ENCODE assay signal across 25 cellular contexts in the genomic region with DNA sequence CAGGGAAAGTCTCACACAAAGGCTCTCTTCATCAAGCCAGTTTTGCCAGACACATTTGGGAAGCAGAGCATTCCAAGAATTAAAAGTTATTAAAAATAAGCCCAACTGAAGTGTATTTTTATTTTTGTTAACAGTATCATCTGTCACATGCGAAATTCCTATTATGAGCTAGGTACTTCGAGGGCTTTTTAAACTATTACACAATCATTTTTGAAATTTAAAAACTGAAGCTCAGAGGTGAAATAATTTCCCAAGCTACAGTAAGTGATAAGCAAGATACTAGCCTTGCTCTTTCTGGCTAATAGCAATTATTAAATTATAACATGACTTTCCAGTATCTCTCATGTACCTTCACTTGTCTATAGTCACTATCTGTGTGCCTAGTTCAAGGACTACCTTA. TPM values are rescaled to one million over a fixed set of nuclear protein-coding genes. Genes with fewer than 3 reads are reported as not detected.
DNase-seq lines count a peak whose midpoint lies in the region; ATAC-seq, FAIRE-seq and TF ChIP-seq lines count a peak whose summit lies in the region.
"Had no signal": no experiment of that assay in that cellular context is flagged by ENCODE, and none has a peak within 500 bp of the region (broad histone marks: within the 10 kb centered on the region; RNA-seq: fewer than 3 reads in every experiment).

No MANE protein-coding gene starts in this region.

- H3K9ac ChIP-seq in IMR-90 (ENCODE audit: low read depth, low read length) (no peak overlapping the region), K562 (ENCODE audit: insufficient read depth in 1 of 2, low read depth in 2 of 2, low read length in 2 of 2) (no peak overlapping the region)
- H3K9ac ChIP-seq: GM23248 had no signal

- H3K56ac ChIP-seq in IMR-90 (ENCODE audit: extremely low read depth, insufficient read depth, low read length), result no peak overlapping the region; the same call in 1 of the 2 replicates

- no peak overlapping the region for H3K18ac ChIP-seq in IMR-90 (ENCODE audit: low read depth, low read length)

- TF ChIP-seq RAD21 in IMR-90 (IDR thresholded peaks at IDR 0.05; ENCODE audit: low read length) (no peak), K562 (CRISPR knock-in tag; conservative IDR thresholded peaks at IDR 0.05 in 1 of 2, IDR thresholded peaks at IDR 0.05 in 1 of 2) (no peak)

- H3K4me2 ChIP-seq in IMR-90 (ENCODE audit: low read depth, low read length) (no peak overlapping the region), K562 (ENCODE audit: insufficient read depth, low read length) (no peak overlapping the region)

- H3K27ac ChIP-seq in IMR-90 (ENCODE audit: insufficient read depth, low read length), result no peak overlapping the region
- no peak overlapping the region for H3K27ac ChIP-seq in K562 (ENCODE audit: extremely low read depth, low read depth, low read length)
- H3K27ac ChIP-seq in gastrocnemius medialis, result peak overlapping the region; percentile 44 to 74 (median 66)
- no peak overlapping the region for H3K27ac ChIP-seq in stomach
- H3K27ac ChIP-seq: GM23248, SJSA1 had no signal

- no peak overlapping the region for H2AK9ac ChIP-seq in IMR-90 (replicated peaks; ENCODE audit: low read depth, low read length, poor library complexity)

- dilution Hi-C loops in IMR-90 (cut with HindIII; ENCODE audit: low sequenced_read_pairs, unreplicated experiment), result no loop called here

- TF ChIP-seq POLR2A in IMR-90 (IDR thresholded peaks at IDR 0.05; ENCODE audit: low read depth, low read length) (no peak), K562 (conservative IDR thresholded peaks at IDR 0.05) (no peak), gastrocnemius medialis (IDR thresholded peaks at IDR 0.05) (no peak), stomach (IDR thresholded peaks at IDR 0.05) (no peak)

- H4K5ac ChIP-seq in IMR-90 (ENCODE audit: low read depth, low read length), result no peak overlapping the region

- H2BK15ac ChIP-seq in IMR-90 (ENCODE audit: low read depth, low read length), result no peak overlapping the region

- H3K4me3 ChIP-seq in IMR-90 (ENCODE audit: insufficient read depth, low read depth, low read length) (no peak overlapping the region), K562 (no peak overlapping the region), gastrocnemius medialis (no peak overlapping the region), stomach (no peak overlapping the region)
- H3K4me3 ChIP-seq: GM23248, SJSA1 had no signal

- H3K9me3 ChIP-seq in IMR-90 (ENCODE audit: control insufficient read depth, insufficient read depth, low read length), result no peaks in the 10 kb centered on the region
- no peaks in the 10 kb centered on the region for H3K9me3 ChIP-seq in K562 (replicated peaks; ENCODE audit: control insufficient read depth, insufficient read depth, low read depth, low read length)
- H3K9me3 ChIP-seq in gastrocnemius medialis, result no peaks in the 10 kb centered on the region
- no peaks in the 10 kb centered on the region for H3K9me3 ChIP-seq in stomach
- H3K9me3 ChIP-seq: SJSA1 had no signal

- intact Hi-C loops in IMR-90 (cut with micrococcal nuclease), result no loop called here
- intact Hi-C loops in K562 (cut with micrococcal nuclease), result no loop called here
- intact Hi-C loops in gastrocnemius medialis (cut with DNase I; ENCODE audit: low total_unique reads), result no loop called here
- intact Hi-C loops in stomach (cut with DNase I; ENCODE audit: low total_unique reads), result no loop called here

- peaks cover 3% of the 10 kb centered on the region; the same call in 1 of the 3 replicates for H3K79me2 ChIP-seq in K562 (ENCODE audit: control insufficient read depth, insufficient read depth, low read length)

- H3K23ac ChIP-seq in IMR-90 (ENCODE audit: low read depth, low read length), result no peak overlapping the region

- H3K9me1 ChIP-seq in IMR-90 (ENCODE audit: insufficient read depth, low read length), result peaks cover 4% of the 10 kb centered on the region; the same call in 1 of the 2 replicates
- H3K9me1 ChIP-seq in K562 (ENCODE audit: control insufficient read depth, insufficient read depth, low read length), result no peaks in the 10 kb centered on the region

- H3K4me3 Mint-ChIP-seq in activated T-cell treated with anti-CD3 and anti-CD28 coated beads, Interleukin-2, amount 50 U/mL, for 72 hours, result no peak overlapping the region

- peaks cover 8 to 47% of the 10 kb centered on the region in 2 donors for H3K36me3 Mint-ChIP-seq in activated T-cell treated with anti-CD3 and anti-CD28 coated beads, Interleukin-2, amount 50 U/mL, for 72 hours (ENCODE audit: insufficient read depth in 2 of 2)

- H2AFZ ChIP-seq in IMR-90 (replicated peaks; ENCODE audit: low read length, poor library complexity), result no peak overlapping the region
- no peak overlapping the region for H2AFZ ChIP-seq in K562 (ENCODE audit: low read depth, low read length)
- H2AFZ ChIP-seq: GM23248 had no signal

- CTCF ChIA-PET in IMR-90 (lab: Yijun Ruan, JAX) (interaction anchor here (0.7 kb wide), 1 partner anchor 16 kb away, joined by 4 read pairs; no protein-coding TSS in a partner anchor), K562 (lab: Yijun Ruan, JAX; ENCODE audit: low intra/inter-chr PET ratio) (no interaction called here)

- TF ChIP-seq EP300 in K562 (IDR thresholded peaks at IDR 0.05; ENCODE audit: low read length) (no peak), stomach (IDR thresholded peaks at IDR 0.05) (no peak)

- peaks cover 9% of the 10 kb centered on the region; the same call in 1 of the 2 replicates for H4K20me1 ChIP-seq in IMR-90 (ENCODE audit: insufficient read depth, low read length)
- H4K20me1 ChIP-seq in K562 (replicated peaks; ENCODE audit: control insufficient read depth, insufficient read depth, low read length), result no peaks in the 10 kb centered on the region

- H3K14ac ChIP-seq in IMR-90 (replicated peaks; ENCODE audit: low read depth, low read length), result no peak overlapping the region

- H3K27ac Mint-ChIP-seq in activated T-cell treated with anti-CD3 and anti-CD28 coated beads, Interleukin-2, amount 50 U/mL, for 72 hours, result peak overlapping the region; percentile 86

- H2BK120ac ChIP-seq in IMR-90 (ENCODE audit: low read depth, low read length), result no peak overlapping the region

- no peak overlapping the region for H2BK20ac ChIP-seq in IMR-90 (ENCODE audit: low read depth, low read length)

- H2BK5ac ChIP-seq in IMR-90 (ENCODE audit: low read depth, low read length, poor library complexity, severe bottlenecking), result no peak overlapping the region

- WGBS in IMR-90 (ENCODE audit: extremely low coverage in 2 of 2, insufficient read length in 1 of 2), 2 experiments, result no CpG with 5 or more reads among the region's 2 CpGs
- 95% methylated on average over 2 of the region's 2 CpGs for WGBS in K562 (ENCODE audit: insufficient coverage, low coverage, missing lambda C conversion rate)
- 91 to 95% (median 94%) methylated on average over 2 of the region's 2 CpGs for WGBS in stomach, 5 donors

- POLR2A ChIA-PET in IMR-90 (lab: Charles Lee; ENCODE audit: unreplicated experiment), result no interaction called here
- POLR2A ChIA-PET in K562 (lab: Yijun Ruan, JAX), result interaction anchor here (0.9 to 1.5 kb wide), 3 partner anchors 8 to 27 kb away, joined by 3 to 5 read pairs (median 4); no protein-coding TSS in a partner anchor

- H3K4me1 ChIP-seq in IMR-90 (ENCODE audit: control insufficient read depth, insufficient read depth, low read length) (peaks cover 11% of the 10 kb centered on the region), K562 (replicated peaks in 1 of 2; ENCODE audit: control insufficient read depth in 2 of 2, insufficient read depth in 2 of 2, low read length in 2 of 2) (no peaks in the 10 kb centered on the region), gastrocnemius medialis (peaks cover 32 to 51% of the 10 kb centered on the region in 2 donors), stomach (peaks cover 0 to 8% (median 0%) of the 10 kb centered on the region in 4 donors)
- H3K4me1 ChIP-seq: SJSA1 had no signal

- no peak overlapping the region for H2AK5ac ChIP-seq in IMR-90 (ENCODE audit: low read depth, low read length)

- H3K9me3 Mint-ChIP-seq in activated T-cell treated with anti-CD3 and anti-CD28 coated beads, Interleukin-2, amount 50 U/mL, for 72 hours, result no peaks in the 10 kb centered on the region

- no peak overlapping the region for H4K91ac ChIP-seq in IMR-90 (ENCODE audit: insufficient read depth, low read depth, low read length)

- TF ChIP-seq CTCF in IMR-90 (conservative IDR thresholded peaks at IDR 0.05; ENCODE audit: low read depth, low read length), result no peak
- no peak for TF ChIP-seq CTCF in K562 (IDR thresholded peaks at IDR 0.05 in 2 of 3, conservative IDR thresholded peaks at IDR 0.05 in 1 of 3; ENCODE audit: insufficient read depth in 2 of 3, low read depth in 1 of 3, low read length in 3 of 3)
- no peak for TF ChIP-seq CTCF in gastrocnemius medialis (IDR thresholded peaks at IDR 0.05 in 4 of 5, conservative IDR thresholded peaks at IDR 0.05 in 1 of 5)
- no peak for TF ChIP-seq CTCF in stomach (IDR thresholded peaks at IDR 0.05)

- BruUV-seq in IMR-90 (replicated peaks; lab: Mats Ljungman, UMichigan), result no TSS peak
- no TSS peak for BruUV-seq in K562 (replicated peaks; lab: Mats Ljungman, UMichigan)

- no peak overlapping the region for H4K8ac ChIP-seq in IMR-90 (ENCODE audit: low read depth in 2 of 2, low read length in 2 of 2)

- FAIRE-seq in K562 (lab: Jason Lieb, UNC), result no peak
- FAIRE-seq: D721Med had no signal

- peaks cover 28 to 38% of the 10 kb centered on the region in 2 experiments for H3K79me1 ChIP-seq in IMR-90 (ENCODE audit: low read depth in 1 of 2, low read length in 2 of 2)

- H3K36me3 ChIP-seq in IMR-90 (ENCODE audit: control insufficient read depth, insufficient read depth, low read length) (peaks cover 51% of the 10 kb centered on the region), K562 (ENCODE audit: control insufficient read depth, insufficient read depth, low read length) (peaks cover 99% of the 10 kb centered on the region), gastrocnemius medialis (peaks cover 0 to 78% of the 10 kb centered on the region in 2 donors), stomach (peaks cover 56 to 100% (median 100%) of the 10 kb centered on the region in 4 donors)

- in situ Hi-C loops in IMR-90 (cut with MboI; ENCODE audit: low sequenced_read_pairs) (loop anchor here (25.0 kb wide), 1 partner anchor 584 kb away; no protein-coding TSS in a partner anchor), K562 (cut with MboI) (no loop called here), gastrocnemius medialis (cut with MboI; ENCODE audit: low sequenced_read_pairs in 4 of 4) (no loop called here)

- DNase-seq in activated T-cell treated with anti-CD3 and anti-CD28 coated beads, Interleukin-2, amount 50 U/mL, for 72 hours, result no peak
- DNase-seq in activated T-cell treated with anti-CD3 and anti-CD28 coated beads, Interleukin-2, amount 50 U/mL, for 48 hours, result no peak
- no peak for DNase-seq in IMR-90
- no peak for DNase-seq in K562 (ENCODE audit: extremely low read depth in 1 of 4, low spot score in 3 of 4)
- no peak for DNase-seq in gastrocnemius medialis
- no peak for DNase-seq in hepatic stellate cell (ENCODE audit: low spot score)
- no peak for DNase-seq in cerebellum (ENCODE audit: low spot score)
- no peak for DNase-seq in stomach
- DNase-seq: GM23248, H7, KG1, MM.1S, NCI-H1048, NCI-H1417, NCI-H1694, NCI-H2029 treated with DMSO at 0.1 percent for 48 hours, NCI-H526 treated with DMSO at 0.1 percent for 48 hours, Right ventricle myocardium superior, RPMI8226 had no signal

- H3K4ac ChIP-seq in IMR-90 (ENCODE audit: low read depth, low read length), result no peak overlapping the region

- no peaks in the 10 kb centered on the region for H3K27me3 Mint-ChIP-seq in activated T-cell treated with anti-CD3 and anti-CD28 coated beads, Interleukin-2, amount 50 U/mL, for 72 hours (ENCODE audit: low read depth)

- H3K27me3 ChIP-seq in IMR-90 (ENCODE audit: control insufficient read depth, insufficient read depth, low read length) (no peaks in the 10 kb centered on the region), K562 (ENCODE audit: control insufficient read depth in 2 of 2, insufficient read depth in 2 of 2, low read length in 2 of 2) (no peaks in the 10 kb centered on the region), gastrocnemius medialis (no peaks in the 10 kb centered on the region), stomach (no peaks in the 10 kb centered on the region)
- H3K27me3 ChIP-seq: SJSA1 had no signal

- H3K4me1 Mint-ChIP-seq in activated T-cell treated with anti-CD3 and anti-CD28 coated beads, Interleukin-2, amount 50 U/mL, for 72 hours (ENCODE audit: low read depth), result no peaks in the 10 kb centered on the region

- ATAC-seq in activated T-cell treated with anti-CD3 and anti-CD28 coated beads, Interleukin-2, amount 50 U/mL, for 72 hours (replicated peaks in 1 of 2), result no peak
- ATAC-seq in IMR-90 (ENCODE audit: low read depth) (no peak), K562 (no peak), gastrocnemius medialis (no peak)

RNA-seq across cellular contexts. Expression of a gene that starts 12.0 kb away (rescaled TPM):
- total RNA-seq in activated T-cell treated with anti-CD3 and anti-CD28 coated beads, Interleukin-2, amount 50 U/mL, for 72 hours, result 10 to 100 TPM; 63.8 to 73.6 TPM
- total RNA-seq in IMR-90 (2012; rRNA removed), result 85.9 and 110 TPM in 2 replicates
- 22.3 and 27.4 TPM in 2 replicates for polyA plus RNA-seq in IMR-90 (2012; rRNA removed)
- polyA plus RNA-seq in IMR-90 (2012; cell fraction: cytosol; rRNA removed), result 4.5 and 7.2 TPM in 2 replicates
- 1.6 and 13.8 TPM in 2 replicates for polyA plus RNA-seq in IMR-90 (2012; cell fraction: nucleus; rRNA removed; ENCODE audit: low replicate concordance)
- total RNA-seq in K562 (2011; cell fraction: chromatin; rRNA removed; ENCODE audit: low replicate concordance), result 6.6 and 16.1 TPM in 2 replicates
- total RNA-seq in K562 (2011; cell fraction: nucleolus; rRNA removed), result 6.3 and 6.6 TPM in 2 replicates
- total RNA-seq in K562 (2011; cell fraction: nucleoplasm; rRNA removed), result 13.1 and 23.9 TPM in 2 replicates
- total RNA-seq in K562 (2014; rRNA removed), result 48.8 and 54.0 TPM in 2 replicates
- 94.5 and 107 TPM in 2 replicates for total RNA-seq in K562 (2014; rRNA removed; fragmentation: Illumina TruSeq; extraction: Trizol)
- 75.7 and 84.1 TPM in 2 replicates for total RNA-seq in K562 (2015; rRNA removed; fragmentation: Illumina TruSeq; extraction: Trizol)
- 60.3 and 60.6 TPM in 2 replicates for total RNA-seq in K562 (2021)
- 56.1 and 76.7 TPM in 2 replicates for polyA plus RNA-seq in K562 (2011; rRNA removed)
- 18.1 and 33.5 TPM in 2 replicates for polyA plus RNA-seq in K562 (2011; cell fraction: cytosol; rRNA removed)
- polyA plus RNA-seq in K562 (2011; cell fraction: nucleus; rRNA removed), result 7.7 and 9.0 TPM in 2 replicates
- polyA plus RNA-seq in K562 (2012), result 43.0 and 46.9 TPM in 2 replicates
- polyA plus RNA-seq in K562 (2014; fragmentation: Illumina TruSeq; extraction: Trizol), result 64.2 and 75.4 TPM in 2 replicates
- polyA plus RNA-seq in K562 (2014; fragmentation: Nextera tagmentation; extraction: Ambion mirVana), result 10 to 100 TPM; 58.2 to 79.7 TPM
- 40.7 and 49.0 TPM in 2 replicates for polyA plus RNA-seq in K562 (2014; rRNA removed)
- 132 and 140 TPM in 2 replicates for polyA minus RNA-seq in K562 (2011; rRNA and poly(A)+ RNA removed)
- 35.5 and 51.2 TPM in 2 replicates for polyA minus RNA-seq in K562 (2011; cell fraction: cytosol; rRNA and poly(A)+ RNA removed)
- polyA minus RNA-seq in K562 (2011; cell fraction: nucleus; rRNA and poly(A)+ RNA removed), result 7.1 and 13.3 TPM in 2 replicates
- total RNA-seq in gastrocnemius medialis, result 10 to 100 TPM in 1 of 4 donors, 1 to 10 TPM in 3; 3.9 to 10.8 (median 6.6) TPM
- 49.7 TPM for total RNA-seq in cerebellum
- 10 to 100 TPM; 14.7 to 62.1 (median 29.0) TPM for total RNA-seq in stomach
- polyA plus RNA-seq in stomach, result 10 to 100 TPM in 2 of 3 donors, 1 to 10 TPM in 1; 9.2 to 23.5 (median 18.9) TPM

RNA-seq across cellular contexts. Expression of a gene that starts 29.2 kb away (rescaled TPM):
- 100 to 1,000 TPM; 478 to 479 TPM for total RNA-seq in activated T-cell treated with anti-CD3 and anti-CD28 coated beads, Interleukin-2, amount 50 U/mL, for 72 hours
- total RNA-seq in IMR-90 (2012; rRNA removed), result 879 and 2,287 TPM in 2 replicates
- 162 and 190 TPM in 2 replicates for polyA plus RNA-seq in IMR-90 (2012; rRNA removed)
- 41.2 and 61.6 TPM in 2 replicates for polyA plus RNA-seq in IMR-90 (2012; cell fraction: cytosol; rRNA removed)
- 31.6 and 247 TPM in 2 replicates for polyA plus RNA-seq in IMR-90 (2012; cell fraction: nucleus; rRNA removed; ENCODE audit: low replicate concordance)
- 115 and 267 TPM in 2 replicates for total RNA-seq in K562 (2011; cell fraction: chromatin; rRNA removed; ENCODE audit: low replicate concordance)
- total RNA-seq in K562 (2011; cell fraction: nucleolus; rRNA removed), result 68.3 and 72.0 TPM in 2 replicates
- total RNA-seq in K562 (2011; cell fraction: nucleoplasm; rRNA removed), result 119 and 159 TPM in 2 replicates
- 403 and 417 TPM in 2 replicates for total RNA-seq in K562 (2014; rRNA removed)
- total RNA-seq in K562 (2014; rRNA removed; fragmentation: Illumina TruSeq; extraction: Trizol), result 491 and 540 TPM in 2 replicates
- 489 and 519 TPM in 2 replicates for total RNA-seq in K562 (2015; rRNA removed; fragmentation: Illumina TruSeq; extraction: Trizol)
- 490 and 538 TPM in 2 replicates for total RNA-seq in K562 (2021)
- polyA plus RNA-seq in K562 (2011; rRNA removed), result 293 and 344 TPM in 2 replicates
- 77.3 and 177 TPM in 2 replicates for polyA plus RNA-seq in K562 (2011; cell fraction: cytosol; rRNA removed)
- 163 and 234 TPM in 2 replicates for polyA plus RNA-seq in K562 (2011; cell fraction: nucleus; rRNA removed)
- 294 and 854 TPM in 2 replicates for polyA plus RNA-seq in K562 (2012)
- 404 and 453 TPM in 2 replicates for polyA plus RNA-seq in K562 (2014; fragmentation: Illumina TruSeq; extraction: Trizol)
- polyA plus RNA-seq in K562 (2014; fragmentation: Nextera tagmentation; extraction: Ambion mirVana), result 100 to 1,000 TPM; 174 to 365 TPM
- polyA plus RNA-seq in K562 (2014; rRNA removed), result 250 and 262 TPM in 2 replicates
- 1,116 and 1,163 TPM in 2 replicates for polyA minus RNA-seq in K562 (2011; rRNA and poly(A)+ RNA removed)
- 213 and 256 TPM in 2 replicates for polyA minus RNA-seq in K562 (2011; cell fraction: cytosol; rRNA and poly(A)+ RNA removed)
- polyA minus RNA-seq in K562 (2011; cell fraction: nucleus; rRNA and poly(A)+ RNA removed), result 82.3 and 182 TPM in 2 replicates
- total RNA-seq in gastrocnemius medialis, result 1,000 to 10,000 TPM; 2,331 to 4,024 (median 3,697) TPM
- 356 TPM for total RNA-seq in cerebellum
- total RNA-seq in stomach, result 100 to 1,000 TPM; 366 to 679 (median 527) TPM
- 100 to 1,000 TPM; 129 to 238 (median 176) TPM for polyA plus RNA-seq in stomach

RNA-seq across cellular contexts. Expression of a gene that starts 33.2 kb away (rescaled TPM):
- under 1 TPM in 1 of 2 donors, not detected in 1; 0.17 TPM for total RNA-seq in activated T-cell treated with anti-CD3 and anti-CD28 coated beads, Interleukin-2, amount 50 U/mL, for 72 hours
- total RNA-seq in IMR-90 (2012; rRNA removed) (not detected in 2 replicates), K562 (2014; rRNA removed) (not detected in 2 replicates), K562 (2014; rRNA removed; fragmentation: Illumina TruSeq; extraction: Trizol) (not detected in 2 replicates), K562 (2015; rRNA removed; fragmentation: Illumina TruSeq; extraction: Trizol) (not detected in 2 replicates), K562 (2021) (not detected in 2 replicates), gastrocnemius medialis (10 to 100 TPM; 43.5 to 93.4 (median 68.1) TPM), cerebellum (not detected), stomach (not detected)
- polyA plus RNA-seq in IMR-90 (2012; rRNA removed) (not detected in 2 replicates), K562 (2011; rRNA removed) (0.04 and 0.08 TPM in 2 replicates), K562 (2014; fragmentation: Illumina TruSeq; extraction: Trizol) (not detected in 2 replicates), K562 (2014; fragmentation: Nextera tagmentation; extraction: Ambion mirVana) (not detected), K562 (2014; rRNA removed) (0.17 TPM in 1 of 2 replicates, not detected in the other), stomach (under 1 TPM in 1 of 3 donors, not detected in 2; 0.62 TPM)
- polyA plus RNA-seq in IMR-90 (2012; cell fraction: cytosol; rRNA removed), result not detected in 2 replicates
- not detected in 2 replicates for polyA plus RNA-seq in IMR-90 (2012; cell fraction: nucleus; rRNA removed; ENCODE audit: low replicate concordance)
- 0.63 TPM in 1 of 2 replicates, not detected in the other for total RNA-seq in K562 (2011; cell fraction: chromatin; rRNA removed; ENCODE audit: low replicate concordance)
- not detected in 2 replicates for total RNA-seq in K562 (2011; cell fraction: nucleolus; rRNA removed)
- total RNA-seq in K562 (2011; cell fraction: nucleoplasm; rRNA removed), result not detected in 2 replicates
- polyA plus RNA-seq in K562 (2011; cell fraction: cytosol; rRNA removed), result 0.04 TPM in 1 of 2 replicates, not detected in the other
- polyA plus RNA-seq in K562 (2011; cell fraction: nucleus; rRNA removed), result 0.04 TPM in 1 of 2 replicates, not detected in the other
- polyA plus RNA-seq in K562 (2012), result not detected in 2 replicates
- not detected in 2 replicates for polyA minus RNA-seq in K562 (2011; rRNA and poly(A)+ RNA removed)
- polyA minus RNA-seq in K562 (2011; cell fraction: cytosol; rRNA and poly(A)+ RNA removed), result not detected in 2 replicates
- polyA minus RNA-seq in K562 (2011; cell fraction: nucleus; rRNA and poly(A)+ RNA removed), result not detected in 2 replicates
- total RNA-seq: A172, GM23248, HT1080, NCI-H460, Right ventricle myocardium superior, SJSA1 had no signal
- polyA plus RNA-seq: BJ, GM23248 had no signal

RNA-seq across cellular contexts. Expression of a gene that starts 51.9 kb away (rescaled TPM):
- 10 to 100 TPM; 55.7 to 64.7 TPM for total RNA-seq in activated T-cell treated with anti-CD3 and anti-CD28 coated beads, Interleukin-2, amount 50 U/mL, for 72 hours
- total RNA-seq in IMR-90 (2012; rRNA removed) (49.1 and 59.4 TPM in 2 replicates), K562 (2014; rRNA removed) (144 and 145 TPM in 2 replicates), K562 (2014; rRNA removed; fragmentation: Illumina TruSeq; extraction: Trizol) (80.2 and 84.5 TPM in 2 replicates), K562 (2015; rRNA removed; fragmentation: Illumina TruSeq; extraction: Trizol) (63.6 and 67.4 TPM in 2 replicates), K562 (2021) (76.3 and 80.8 TPM in 2 replicates), gastrocnemius medialis (10 to 100 TPM; 25.7 to 37.8 (median 36.3) TPM), cerebellum (88.4 TPM), stomach (100 to 1,000 TPM in 1 of 5 donors, 10 to 100 TPM in 4; 18.0 to 111 (median 23.7) TPM)
- polyA plus RNA-seq in IMR-90 (2012; rRNA removed) (20.9 and 24.2 TPM in 2 replicates), K562 (2011; rRNA removed) (91.1 and 98.0 TPM in 2 replicates), K562 (2014; fragmentation: Illumina TruSeq; extraction: Trizol) (45.9 and 56.3 TPM in 2 replicates), K562 (2014; fragmentation: Nextera tagmentation; extraction: Ambion mirVana) (10 to 100 TPM; 21.8 to 31.4 TPM), K562 (2014; rRNA removed) (103 TPM in 2 replicates), stomach (10 to 100 TPM; 10.2 to 26.6 (median 13.9) TPM)
- 14.9 and 22.9 TPM in 2 replicates for polyA plus RNA-seq in IMR-90 (2012; cell fraction: cytosol; rRNA removed)
- 12.2 and 18.2 TPM in 2 replicates for polyA plus RNA-seq in IMR-90 (2012; cell fraction: nucleus; rRNA removed; ENCODE audit: low replicate concordance)
- total RNA-seq in K562 (2011; cell fraction: chromatin; rRNA removed; ENCODE audit: low replicate concordance), result 33.9 and 50.7 TPM in 2 replicates
- 36.4 and 47.5 TPM in 2 replicates for total RNA-seq in K562 (2011; cell fraction: nucleolus; rRNA removed)
- 41.2 and 48.9 TPM in 2 replicates for total RNA-seq in K562 (2011; cell fraction: nucleoplasm; rRNA removed)
- 44.0 and 50.8 TPM in 2 replicates for polyA plus RNA-seq in K562 (2011; cell fraction: cytosol; rRNA removed)
- 47.8 and 51.2 TPM in 2 replicates for polyA plus RNA-seq in K562 (2011; cell fraction: nucleus; rRNA removed)
- polyA plus RNA-seq in K562 (2012), result 34.4 and 70.7 TPM in 2 replicates
- polyA minus RNA-seq in K562 (2011; rRNA and poly(A)+ RNA removed), result 112 and 117 TPM in 2 replicates
- polyA minus RNA-seq in K562 (2011; cell fraction: cytosol; rRNA and poly(A)+ RNA removed), result 33.7 and 49.5 TPM in 2 replicates
- 52.5 and 60.4 TPM in 2 replicates for polyA minus RNA-seq in K562 (2011; cell fraction: nucleus; rRNA and poly(A)+ RNA removed)

RNA-seq across cellular contexts. Expression of a gene that starts 58.7 kb away (rescaled TPM):
- total RNA-seq in activated T-cell treated with anti-CD3 and anti-CD28 coated beads, Interleukin-2, amount 50 U/mL, for 72 hours, result 1 to 10 TPM in 1 of 2 donors, under 1 TPM in 1; 0.88 to 2.2 TPM
- total RNA-seq in IMR-90 (2012; rRNA removed) (2.2 and 3.1 TPM in 2 replicates), K562 (2014; rRNA removed) (0.16 and 0.23 TPM in 2 replicates), K562 (2014; rRNA removed; fragmentation: Illumina TruSeq; extraction: Trizol) (0.25 and 0.35 TPM in 2 replicates), K562 (2015; rRNA removed; fragmentation: Illumina TruSeq; extraction: Trizol) (0.14 and 0.15 TPM in 2 replicates), K562 (2021) (0.11 TPM in 2 replicates), gastrocnemius medialis (10 to 100 TPM in 3 of 4 donors, 1 to 10 TPM in 1; 4.7 to 20.7 (median 17.4) TPM), cerebellum (1.6 TPM), stomach (1 to 10 TPM in 4 of 5 donors, under 1 TPM in 1; 0.89 to 5.3 (median 3.6) TPM)
- polyA plus RNA-seq in IMR-90 (2012; rRNA removed) (0.53 and 0.58 TPM in 2 replicates), K562 (2011; rRNA removed) (0.03 and 0.15 TPM in 2 replicates), K562 (2014; fragmentation: Illumina TruSeq; extraction: Trizol) (0.10 and 0.15 TPM in 2 replicates), K562 (2014; fragmentation: Nextera tagmentation; extraction: Ambion mirVana) (under 1 TPM; 0.03 to 0.20 TPM), K562 (2014; rRNA removed) (0.04 and 0.07 TPM in 2 replicates), stomach (1 to 10 TPM in 2 of 3 donors, under 1 TPM in 1; 0.93 to 7.3 (median 1.2) TPM)
- 0.08 and 0.13 TPM in 2 replicates for polyA plus RNA-seq in IMR-90 (2012; cell fraction: cytosol; rRNA removed)
- polyA plus RNA-seq in IMR-90 (2012; cell fraction: nucleus; rRNA removed; ENCODE audit: low replicate concordance), result 0.29 and 1.9 TPM in 2 replicates
- 0.14 and 0.28 TPM in 2 replicates for total RNA-seq in K562 (2011; cell fraction: chromatin; rRNA removed; ENCODE audit: low replicate concordance)
- not detected in 2 replicates for total RNA-seq in K562 (2011; cell fraction: nucleolus; rRNA removed)
- total RNA-seq in K562 (2011; cell fraction: nucleoplasm; rRNA removed), result 0.22 and 0.23 TPM in 2 replicates
- polyA plus RNA-seq in K562 (2011; cell fraction: cytosol; rRNA removed), result 0.01 and 0.03 TPM in 2 replicates
- 0.06 TPM in 1 of 2 replicates, not detected in the other for polyA plus RNA-seq in K562 (2011; cell fraction: nucleus; rRNA removed)
- polyA plus RNA-seq in K562 (2012), result 0.14 and 0.17 TPM in 2 replicates
- polyA minus RNA-seq in K562 (2011; rRNA and poly(A)+ RNA removed), result 0.21 and 0.28 TPM in 2 replicates
- 0.19 TPM in 1 of 2 replicates, not detected in the other for polyA minus RNA-seq in K562 (2011; cell fraction: cytosol; rRNA and poly(A)+ RNA removed)
- polyA minus RNA-seq in K562 (2011; cell fraction: nucleus; rRNA and poly(A)+ RNA removed), result under 0.01 TPM in 1 of 2 replicates, not detected in the other

Comparison
In these comparisons a context has a peak if more than half of its experiments do, and no peak if none do; other contexts are left out.
1. H3K27ac ChIP-seq: peak in gastrocnemius medialis (4 of 4); none in IMR-90 (single experiment), K562 (single experiment) and stomach (0 of 5).
2. RNA of a gene that starts 33.2 kb away (total RNA-seq): 43.5 to 93.4 TPM in gastrocnemius medialis; 0.17 TPM in activated T-cell treated with anti-CD3 and anti-CD28 coated beads, Interleukin-2, amount 50 U/mL, for 72 hours, not detected in cerebellum (single experiment), not detected in IMR-90, 0.63 TPM in K562 and not detected in stomach; every median in the first group is over 10 times any median in the second.